ENCODE assay signal across 22 cellular contexts in genomic region chr19:19443283-19443682, GRCh38. TPM values are rescaled to one million over a fixed set of nuclear protein-coding genes. Genes with fewer than 3 reads are reported as not detected.
DNase-seq lines count a peak whose midpoint lies in the region; ATAC-seq, FAIRE-seq and TF ChIP-seq lines count a peak whose summit lies in the region.
"Had no signal": no experiment of that assay in that cellular context is flagged by ENCODE, and none has a peak within 500 bp of the region (broad histone marks: within the 10 kb centered on the region; RNA-seq: fewer than 3 reads in every experiment).

No MANE protein-coding gene starts in this region.

- POLR2A ChIA-PET in K562 (lab: Yijun Ruan, JAX) = interaction anchor here (0.7 to 2.2 kb wide), 6 partner anchors 9 to 32 kb away, joined by 3 to 6 read pairs (median 6); no protein-coding TSS in a partner anchor

- peak overlapping the region; percentile 42 to 46; a peak in 2 of 4 replicates for H3K9ac ChIP-seq in K562 (ENCODE audit: insufficient read depth in 1 of 2, low read depth in 2 of 2, low read length in 2 of 2)

- in situ Hi-C loops in K562 (cut with MboI) = no loop called here

- no peaks in the 10 kb centered on the region for H3K9me1 ChIP-seq in K562 (ENCODE audit: control insufficient read depth, insufficient read depth, low read length)

- H3K79me2 ChIP-seq in K562 (ENCODE audit: control insufficient read depth, insufficient read depth, low read length) = peaks cover 96% of the 10 kb centered on the region

- no peak for DNase-seq in activated T-cell treated with anti-CD3 and anti-CD28 coated beads, Interleukin-2, amount 50 U/mL, for 24 hours
- DNase-seq in activated T-cell treated with anti-CD3 and anti-CD28 coated beads for 4 hours = no peak
- no peak for DNase-seq in T-helper 17 cell
- DNase-seq in K562 (ENCODE audit: extremely low read depth in 1 of 4, low spot score in 3 of 4) = no peak
- no peak for DNase-seq in stimulated activated effector memory CD8-positive, alpha-beta T cell treated with anti-CD3 and anti-CD28 coated beads, Interleukin-12 subunit alpha, Interleukin-12 subunit beta, amount 100 ng/mL, for 72 hours (ENCODE audit: low spot score in 2 of 2)
- no peak for DNase-seq in NOMO-1 treated with DMSO at 0.1 percent for 48 hours (lab: John Stamatoyannopoulos, UW; ENCODE audit: unreplicated experiment)
- DNase-seq in glutamatergic neuron = no peak
- DNase-seq: ACHN; activated gamma-delta T cell treated with Interleukin-2 at 50 U/mL for 16 hours; colonic mucosa; DND-41; GOT3; occipital lobe; stimulated activated naive CD4-positive, alpha-beta T cell; transverse colon had no signal

- H3K36me3 ChIP-seq in K562 (ENCODE audit: control insufficient read depth, insufficient read depth, low read length) = peaks cover 58% of the 10 kb centered on the region
- H3K36me3 ChIP-seq: colonic mucosa, right atrium auricular region, transverse colon had no signal

- TF ChIP-seq CTCF in K562 (IDR thresholded peaks at IDR 0.05 in 2 of 3, conservative IDR thresholded peaks at IDR 0.05 in 1 of 3; ENCODE audit: insufficient read depth in 2 of 3, low read depth in 1 of 3, low read length in 3 of 3) (no peak), glutamatergic neuron (IDR thresholded peaks at IDR 0.05; ENCODE audit: partially characterized antibody, unreplicated experiment) (no peak)

- TF ChIP-seq RAD21 in K562 (CRISPR knock-in tag; conservative IDR thresholded peaks at IDR 0.05 in 1 of 2, IDR thresholded peaks at IDR 0.05 in 1 of 2) = no peak

- H3K4me2 ChIP-seq in K562 (ENCODE audit: insufficient read depth, low read length) = peak overlapping the region; percentile 65

- no peak overlapping the region for H3K4me3 ChIP-seq in K562
- H3K4me3 ChIP-seq: colonic mucosa, right atrium auricular region, SK-N-MC, transverse colon had no signal

- TF ChIP-seq EP300 in K562 (IDR thresholded peaks at IDR 0.05; ENCODE audit: low read length) = no peak

- H3K27me3 Mint-ChIP-seq in activated T-cell treated with anti-CD3 and anti-CD28 coated beads, Interleukin-2, amount 50 U/mL, for 24 hours = no peaks in the 10 kb centered on the region
- H3K27me3 Mint-ChIP-seq in T-helper 17 cell = no peaks in the 10 kb centered on the region
- peaks cover 3% of the 10 kb centered on the region for H3K27me3 Mint-ChIP-seq in glutamatergic neuron (ENCODE audit: unreplicated experiment)
- H3K27me3 Mint-ChIP-seq: brain had no signal

- TF ChIP-seq POLR2A in K562 (conservative IDR thresholded peaks at IDR 0.05) = no peak

- intact Hi-C loops in K562 (cut with micrococcal nuclease) = loop anchor here (5.0 kb wide), 1 partner anchor 36 kb away; the partner anchor contains the start of gene GATAD2A

- ATAC-seq in T-helper 17 cell (no peak), K562 (no peak), HG03442 (IDR thresholded peaks at IDR 0.05; ENCODE audit: unreplicated experiment) (no peak)
- no peak for ATAC-seq in stimulated activated effector memory CD8-positive, alpha-beta T cell treated with anti-CD3 and anti-CD28 coated beads, Interleukin-12 subunit alpha, Interleukin-12 subunit beta, amount 100 ng/mL, for 72 hours
- ATAC-seq: Panc1 had no signal

- H3K27me3 ChIP-seq in K562 (ENCODE audit: control insufficient read depth in 2 of 2, insufficient read depth in 2 of 2, low read length in 2 of 2) = no peaks in the 10 kb centered on the region
- H3K27me3 ChIP-seq: colonic mucosa, right atrium auricular region, transverse colon had no signal

- peaks cover 52% of the 10 kb centered on the region for H4K20me1 ChIP-seq in K562 (replicated peaks; ENCODE audit: control insufficient read depth, insufficient read depth, low read length)

- CTCF ChIA-PET in K562 (lab: Yijun Ruan, JAX; ENCODE audit: low intra/inter-chr PET ratio) = no interaction called here

- no peaks in the 10 kb centered on the region for H3K9me3 Mint-ChIP-seq in activated T-cell treated with anti-CD3 and anti-CD28 coated beads, Interleukin-2, amount 50 U/mL, for 24 hours
- peaks cover 6% of the 10 kb centered on the region for H3K9me3 Mint-ChIP-seq in stimulated activated effector memory CD8-positive, alpha-beta T cell treated with anti-CD3 and anti-CD28 coated beads, Interleukin-12 subunit alpha, Interleukin-12 subunit beta, amount 100 ng/mL, for 72 hours
- H3K9me3 Mint-ChIP-seq in glutamatergic neuron (ENCODE audit: unreplicated experiment) = peaks cover 20% of the 10 kb centered on the region
- H3K9me3 Mint-ChIP-seq: brain, mesothelial cell of epicardium had no signal

- BruUV-seq in K562 (replicated peaks; lab: Mats Ljungman, UMichigan) = no TSS peak

- FAIRE-seq in K562 (lab: Jason Lieb, UNC) = no peak
- FAIRE-seq: endothelial cell of umbilical vein had no signal

- H3K36me3 Mint-ChIP-seq in activated T-cell treated with anti-CD3 and anti-CD28 coated beads, Interleukin-2, amount 50 U/mL, for 24 hours (ENCODE audit: low read depth) = peaks cover 63% of the 10 kb centered on the region
- H3K36me3 Mint-ChIP-seq in T-helper 17 cell (ENCODE audit: low read depth) = peaks cover 11% of the 10 kb centered on the region
- peaks cover 41% of the 10 kb centered on the region for H3K36me3 Mint-ChIP-seq in stimulated activated effector memory CD8-positive, alpha-beta T cell treated with anti-CD3 and anti-CD28 coated beads, Interleukin-12 subunit alpha, Interleukin-12 subunit beta, amount 100 ng/mL, for 72 hours
- no peaks in the 10 kb centered on the region for H3K36me3 Mint-ChIP-seq in glutamatergic neuron (ENCODE audit: unreplicated experiment)

- peak overlapping the region; percentile 73; the same call in 2 of the 3 replicates for H3K27ac ChIP-seq in K562 (ENCODE audit: extremely low read depth, low read depth, low read length)
- H3K27ac ChIP-seq: right atrium auricular region, SK-N-MC, transverse colon had no signal

- H3K27ac Mint-ChIP-seq in activated T-cell treated with anti-CD3 and anti-CD28 coated beads, Interleukin-2, amount 50 U/mL, for 24 hours = peak overlapping the region; percentile 86
- H3K27ac Mint-ChIP-seq in T-helper 17 cell (peak overlapping the region; percentile 67), glutamatergic neuron (ENCODE audit: unreplicated experiment) (no peak overlapping the region)
- peak overlapping the region; percentile 88 for H3K27ac Mint-ChIP-seq in stimulated activated effector memory CD8-positive, alpha-beta T cell treated with anti-CD3 and anti-CD28 coated beads, Interleukin-12 subunit alpha, Interleukin-12 subunit beta, amount 100 ng/mL, for 72 hours
- H3K27ac Mint-ChIP-seq: mesothelial cell of epicardium had no signal

- no peaks in the 10 kb centered on the region for H3K9me3 ChIP-seq in T-helper 17 cell (ENCODE audit: control insufficient read depth, low read length, poor library complexity, severe bottlenecking)
- H3K9me3 ChIP-seq in K562 (replicated peaks; ENCODE audit: control insufficient read depth, insufficient read depth, low read depth, low read length) = no peaks in the 10 kb centered on the region
- H3K9me3 ChIP-seq: colonic mucosa, right atrium auricular region, transverse colon had no signal

- H2AFZ ChIP-seq in K562 (ENCODE audit: low read depth, low read length) = no peak overlapping the region

- H3K4me1 Mint-ChIP-seq in activated T-cell treated with anti-CD3 and anti-CD28 coated beads, Interleukin-2, amount 50 U/mL, for 24 hours (ENCODE audit: low read depth) = peaks cover 78% of the 10 kb centered on the region
- peaks cover 59% of the 10 kb centered on the region for H3K4me1 Mint-ChIP-seq in T-helper 17 cell
- peaks cover 77% of the 10 kb centered on the region for H3K4me1 Mint-ChIP-seq in stimulated activated effector memory CD8-positive, alpha-beta T cell treated with anti-CD3 and anti-CD28 coated beads, Interleukin-12 subunit alpha, Interleukin-12 subunit beta, amount 100 ng/mL, for 72 hours
- peaks cover 31% of the 10 kb centered on the region for H3K4me1 Mint-ChIP-seq in glutamatergic neuron (ENCODE audit: low read depth, unreplicated experiment)

- H3K4me1 ChIP-seq in K562 (replicated peaks in 1 of 2; ENCODE audit: control insufficient read depth in 2 of 2, insufficient read depth in 2 of 2, low read length in 2 of 2) = peaks cover 45 to 47% of the 10 kb centered on the region in 2 experiments

- peak overlapping the region; percentile 26 for H3K4me3 Mint-ChIP-seq in activated T-cell treated with anti-CD3 and anti-CD28 coated beads, Interleukin-2, amount 50 U/mL, for 24 hours
- H3K4me3 Mint-ChIP-seq in T-helper 17 cell (peak overlapping the region; percentile 57), glutamatergic neuron (ENCODE audit: unreplicated experiment) (no peak overlapping the region)
- peak overlapping the region; percentile 34 for H3K4me3 Mint-ChIP-seq in stimulated activated effector memory CD8-positive, alpha-beta T cell treated with anti-CD3 and anti-CD28 coated beads, Interleukin-12 subunit alpha, Interleukin-12 subunit beta, amount 100 ng/mL, for 72 hours
- H3K4me3 Mint-ChIP-seq: brain, mesothelial cell of epicardium had no signal

- WGBS in K562 (ENCODE audit: insufficient coverage, low coverage, missing lambda C conversion rate) = 28% methylated on average over 9 of the region's 9 CpGs

RNA-seq across cellular contexts. Expression of gene GATAD2A, which starts 37.8 kb away (rescaled TPM):
- total RNA-seq in T-helper 17 cell (100 to 1,000 TPM; 129 to 153 TPM), K562 (2014; rRNA removed) (114 and 141 TPM in 2 replicates), K562 (2014; rRNA removed; fragmentation: Illumina TruSeq; extraction: Trizol) (36.3 and 39.2 TPM in 2 replicates), K562 (2015; rRNA removed; fragmentation: Illumina TruSeq; extraction: Trizol) (61.2 and 65.5 TPM in 2 replicates), K562 (2021) (215 and 226 TPM in 2 replicates), glutamatergic neuron (ENCODE audit: unreplicated experiment) (203 TPM)
- 64.2 and 71.9 TPM in 2 replicates for total RNA-seq in K562 (2011; cell fraction: chromatin; rRNA removed; ENCODE audit: low replicate concordance)
- total RNA-seq in K562 (2011; cell fraction: nucleolus; rRNA removed) = 40.3 and 42.0 TPM in 2 replicates
- 44.1 and 58.8 TPM in 2 replicates for total RNA-seq in K562 (2011; cell fraction: nucleoplasm; rRNA removed)
- polyA plus RNA-seq in K562 (2011; rRNA removed) (25.4 and 33.0 TPM in 2 replicates), K562 (2014; fragmentation: Illumina TruSeq; extraction: Trizol) (44.2 and 80.9 TPM in 2 replicates), K562 (2014; fragmentation: Nextera tagmentation; extraction: Ambion mirVana) (1 to 10 TPM; 2.4 to 5.1 TPM), K562 (2014; rRNA removed) (88.4 and 112 TPM in 2 replicates)
- polyA plus RNA-seq in K562 (2011; cell fraction: cytosol; rRNA removed) = 21.1 and 45.0 TPM in 2 replicates
- polyA plus RNA-seq in K562 (2011; cell fraction: nucleus; rRNA removed) = 23.6 and 33.3 TPM in 2 replicates
- polyA plus RNA-seq in K562 (2012) = 44.9 and 60.8 TPM in 2 replicates
- polyA minus RNA-seq in K562 (2011; rRNA and poly(A)+ RNA removed) = 33.1 and 40.4 TPM in 2 replicates
- 55.4 and 91.3 TPM in 2 replicates for polyA minus RNA-seq in K562 (2011; cell fraction: cytosol; rRNA and poly(A)+ RNA removed)
- polyA minus RNA-seq in K562 (2011; cell fraction: nucleus; rRNA and poly(A)+ RNA removed) = 12.5 and 17.4 TPM in 2 replicates
